In the genomic region with DNA sequence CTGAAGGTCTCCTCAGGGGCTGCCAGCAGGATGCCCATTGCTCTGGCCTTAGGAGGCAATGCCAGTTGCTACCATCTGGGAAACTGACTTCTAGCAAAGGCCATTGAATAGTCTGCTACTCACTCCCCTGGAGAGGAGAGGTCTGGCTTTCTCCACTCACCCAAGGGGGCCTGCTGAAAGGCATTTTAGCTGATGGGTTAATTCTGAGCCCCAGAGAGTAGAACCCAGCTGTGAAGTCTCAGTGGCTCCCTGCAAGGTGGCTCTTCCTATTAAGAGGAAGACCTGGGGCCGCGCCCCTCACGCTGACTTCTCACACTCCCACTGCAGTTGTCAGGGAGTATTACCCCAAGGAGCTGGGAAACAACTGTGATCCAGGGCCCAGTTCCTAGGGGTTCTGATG, we compare ENCODE assay signal across 28 cellular contexts.
"Had no signal": no experiment of that assay in that cellular context is flagged by ENCODE, and none has a peak within 500 bp of the region (broad histone marks: within the 10 kb centered on the region; RNA-seq: fewer than 3 reads in every experiment).

No MANE protein-coding gene starts in this region.

- H3K9me3 Mint-ChIP-seq: memory B cell, nephron, type B pancreatic cell had no signal

- H3K4me1 Mint-ChIP-seq: nephron had no signal

- DNase-seq: dermis blood vessel endothelial cell; effector memory CD4-positive, alpha-beta T cell; foreskin keratinocyte; heart left ventricle; kidney; nucleus accumbens; stimulated activated CD4-positive, alpha-beta T cell treated with anti-CD3 and anti-CD28 coated beads, Interleukin-12 subunit alpha, Interleukin-12 subunit beta, amount 100 ng/mL, for 4 hours; stimulated activated CD4-positive, alpha-beta T cell treated with anti-CD3 and anti-CD28 coated beads, Interleukin-1b, Interleukin-23, amount 100 ng/mL, for 48 hours; stimulated activated CD4-positive, alpha-beta T cell treated with anti-CD3 and anti-CD28 coated beads, Interleukin-4, amount 100 ng/mL, for 1 hour; stimulated activated CD8-positive, alpha-beta memory T cell treated with anti-CD3 and anti-CD28 coated beads, Interleukin-4, amount 100 ng/mL, for 48 hours; stimulated activated naive CD8-positive, alpha-beta T cell treated with anti-CD3 and anti-CD28 coated beads, Interleukin-15, Interleukin-2, amounts not matched to agents 100 U/mL and 50 U/mL, for 24 hours; substantia nigra; testis; tibial artery had no signal

- H3K27ac Mint-ChIP-seq: memory B cell, nephron, neural progenitor cell, type B pancreatic cell had no signal

- H3K27ac ChIP-seq: coronary artery, esophagus muscularis mucosa, foreskin keratinocyte, gastroesophageal sphincter, heart left ventricle, hepatocyte, neural progenitor cell, prostate gland, right atrium auricular region, testis, tibial artery had no signal

- H3K4me3 ChIP-seq: coronary artery, esophagus muscularis mucosa, gastroesophageal sphincter, heart left ventricle, hepatocyte, lung, neural progenitor cell, prostate gland, right atrium auricular region, smooth muscle cell, testis, tibial artery had no signal

- H3K79me2 ChIP-seq: hepatocyte had no signal

- H3K4me3 Mint-ChIP-seq: memory B cell, nephron, neural progenitor cell, type B pancreatic cell had no signal

- H3K27me3 ChIP-seq: esophagus muscularis mucosa, gastroesophageal sphincter, heart left ventricle, hepatocyte, neural progenitor cell, right atrium auricular region, testis had no signal

- H3K36me3 Mint-ChIP-seq: neural progenitor cell, type B pancreatic cell had no signal

- H3K4me2 ChIP-seq: hepatocyte, neural progenitor cell, smooth muscle cell had no signal

- H3K36me3 ChIP-seq: esophagus muscularis mucosa, gastroesophageal sphincter, heart left ventricle, neural progenitor cell, prostate gland, right atrium auricular region, tibial artery had no signal

- ATAC-seq: foreskin keratinocyte; gastroesophageal sphincter; heart left ventricle; left lobe of liver; sciatic nerve; stimulated activated naive CD8-positive, alpha-beta T cell treated with anti-CD3 and anti-CD28 coated beads, Interleukin-15, Interleukin-2, amounts not matched to agents 100 U/mL and 50 U/mL, for 24 hours had no signal

- H3K4me1 ChIP-seq: esophagus muscularis mucosa, foreskin keratinocyte, gastroesophageal sphincter, prostate gland, right atrium auricular region, testis, tibial artery had no signal

- H3K27me3 Mint-ChIP-seq: memory B cell had no signal

- H2AFZ ChIP-seq: hepatocyte, neural progenitor cell had no signal
